In genomic region chr2:189298481-189298880, GRCh38 we compare ENCODE assay signal across 20 cellular contexts.
A peak's percentile ranks its signal among the peaks of the same experiment; 100 is the strongest.
DNase-seq lines count a peak whose midpoint lies in the region; ATAC-seq, FAIRE-seq and TF ChIP-seq lines count a peak whose summit lies in the region.
"Had no signal": no experiment of that assay in that cellular context is flagged by ENCODE, and none has a peak within 500 bp of the region (broad histone marks: within the 10 kb centered on the region; RNA-seq: fewer than 3 reads in every experiment).

No MANE protein-coding gene starts in this region.

- no peaks in the 10 kb centered on the region for H3K9me3 ChIP-seq in T-helper 17 cell (ENCODE audit: control insufficient read depth, low read length, poor library complexity, severe bottlenecking)
- H3K9me3 ChIP-seq: BE2C, HAP-1, right lobe of liver, thoracic aorta had no signal

- DNase-seq in AG08395 (ENCODE audit: low spot score) (peak; percentile 45), EH (ENCODE audit: low read depth) (peak; percentile 63), T-helper 17 cell (no peak), fibroblast of peridontal ligament (ENCODE audit: extremely low read depth) (peak; percentile 54), A172 (ENCODE audit: low spot score) (no peak), D721Med (ENCODE audit: insufficient read length, low spot score) (no peak)
- DNase-seq: activated B cell treated with CpG ODN at 0.5 μM for 24 hours; BE2C; DMS79 treated with DMSO at 0.1 percent for 48 hours; heart left ventricle; islet precursor cell; MV-4-11; NCI-H774; right lobe of liver; stimulated activated CD4-positive, alpha-beta T cell treated with anti-CD3 and anti-CD28 coated beads, Interleukin-2, amount 100 ng/mL, for 48 hours had no signal

- no peak overlapping the region for H3K27ac Mint-ChIP-seq in T-helper 17 cell
- H3K27ac Mint-ChIP-seq: activated B cell treated with CpG ODN at 0.5 μM for 24 hours had no signal

- ATAC-seq in T-helper 17 cell, result no peak
- no peak for ATAC-seq in HG02642 (IDR thresholded peaks at IDR 0.05; ENCODE audit: poor library complexity, unreplicated experiment)
- no peak for ATAC-seq in GM21737 (IDR thresholded peaks at IDR 0.05; ENCODE audit: unreplicated experiment)
- ATAC-seq: heart left ventricle, Panc1, right lobe of liver had no signal

- no peak for FAIRE-seq in D721Med (lab: Jason Lieb, UNC)

- H3K36me3 Mint-ChIP-seq in T-helper 17 cell (ENCODE audit: low read depth), result no peaks in the 10 kb centered on the region

- peaks cover 38% of the 10 kb centered on the region for H3K4me1 Mint-ChIP-seq in T-helper 17 cell
- H3K4me1 Mint-ChIP-seq: activated B cell treated with CpG ODN at 0.5 μM for 24 hours had no signal

- no peaks in the 10 kb centered on the region for H3K27me3 Mint-ChIP-seq in T-helper 17 cell
- H3K27me3 Mint-ChIP-seq: activated B cell treated with CpG ODN at 0.5 μM for 24 hours had no signal

- H3K4me3 Mint-ChIP-seq in T-helper 17 cell, result peak overlapping the region; percentile 28
- H3K4me3 Mint-ChIP-seq: activated B cell treated with CpG ODN at 0.5 μM for 24 hours had no signal

- TF ChIP-seq CTCF in D721Med (IDR thresholded peaks at IDR 0.05; ENCODE audit: insufficient read depth, missing control alignments), result no peak

Comparison
In these comparisons a context has a peak if more than half of its experiments do, and no peak if none do; other contexts are left out.
1. DNase-seq: peak in AG08395 (single experiment), EH (single experiment) and fibroblast of peridontal ligament (single experiment); none in T-helper 17 cell (0 of 3), A172 (single experiment) and D721Med (single experiment).